In the genomic region with DNA sequence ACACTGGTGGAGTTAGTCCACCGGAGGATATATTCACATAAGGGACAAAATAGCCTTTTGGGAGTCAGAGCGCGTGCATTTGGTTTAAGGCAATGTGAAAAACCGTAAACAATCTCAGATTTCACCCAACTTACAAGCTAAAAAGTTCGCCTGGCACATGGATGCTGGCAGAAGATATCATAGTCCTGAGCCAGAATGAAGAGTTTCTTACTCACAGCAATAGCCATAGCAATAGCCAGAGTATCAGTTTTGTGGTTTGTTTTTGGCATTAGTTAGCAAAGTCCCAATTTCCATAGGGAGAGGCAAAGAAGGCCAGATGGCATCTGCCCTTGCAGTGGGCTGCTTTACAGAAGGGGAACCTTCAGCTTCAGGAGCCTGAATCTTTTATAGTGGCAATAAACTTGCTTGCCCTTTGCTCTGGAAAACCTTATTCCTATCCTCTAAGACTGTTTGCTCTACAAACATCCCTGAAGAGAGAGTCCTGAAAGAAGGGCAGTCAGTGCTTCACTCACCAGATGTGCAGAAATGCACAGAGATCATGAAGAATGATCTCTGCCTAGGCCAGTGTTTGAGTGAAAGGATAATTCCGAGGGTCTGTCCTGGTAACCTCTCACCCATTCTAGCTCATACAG, we compare ENCODE assay signal across 26 cellular contexts. TPM values are rescaled to one million over a fixed set of nuclear protein-coding genes. Genes with fewer than 3 reads are reported as not detected.
A peak's percentile ranks its signal among the peaks of the same experiment; 100 is the strongest.
DNase-seq lines count a peak whose midpoint lies in the region; ATAC-seq and TF ChIP-seq lines count a peak whose summit lies in the region.
"Had no signal": no experiment of that assay in that cellular context is flagged by ENCODE, and none has a peak within 500 bp of the region (broad histone marks: within the 10 kb centered on the region; RNA-seq: fewer than 3 reads in every experiment).

No MANE protein-coding gene starts in this region.

- H3K4me1 ChIP-seq in osteoblast (ENCODE audit: insufficient read depth, low read length), result peaks cover 8% of the 10 kb centered on the region
- H3K4me1 ChIP-seq in thyroid gland, result no peaks in the 10 kb centered on the region

- no peaks in the 10 kb centered on the region for H3K9me3 ChIP-seq in osteoblast (ENCODE audit: low read depth, low read length)
- H3K9me3 ChIP-seq in thyroid gland, result no peaks in the 10 kb centered on the region
- H3K9me3 ChIP-seq: BLaER1 treated with 17β-estradiol and CSF1 and Interleukin-3, amounts not matched to agents 10 nM and 100 nM; gastrocnemius medialis; prostate gland had no signal

- DNase-seq in NCI-H69 (lab: John Stamatoyannopoulos, UW) (peak; percentile 31), fibroblast of the aortic adventitia (ENCODE audit: low read depth) (peak; percentile 44), osteoblast (ENCODE audit: insufficient read length, low spot score, missing footprints) (peak; percentile 3), thyroid gland (no peak), superior temporal gyrus (ENCODE audit: extremely low spot score) (no peak), foreskin melanocyte (no peak)
- DNase-seq: ACHN; activated CD4-positive, alpha-beta T cell treated with anti-CD3 and anti-CD28 coated beads, Interleukin-2, amount 50 U/mL, for 1 hour; activated CD8-positive, alpha-beta memory T cell treated with anti-CD3 and anti-CD28 coated beads, Interleukin-2, amount 10 ng/mL, durations not matched to agents 7 days and 5 days; gastrocnemius medialis; hypothalamus; left ventricle myocardium superior; midbrain; NCI-H1092 treated with DMSO at 0.1 percent for 48 hours; NCI-H2029 treated with DMSO at 0.1 percent for 48 hours; NCI-H2227 treated with DMSO at 0.1 percent for 48 hours; NCI-H774; stimulated activated CD4-positive, alpha-beta T cell treated with anti-CD3 and anti-CD28 coated beads, Interleukin-2, amount 100 ng/mL, for 24 hours; substantia nigra; WERI-Rb-1 had no signal

- 84 to 91% methylated on average over 6 of the region's 6 CpGs for WGBS in thyroid gland, 2 donors

- no peak for TF ChIP-seq POLR2A in thyroid gland (IDR thresholded peaks at IDR 0.05)

- TF ChIP-seq CTCF in C4-2B (conservative IDR thresholded peaks at IDR 0.05), result no peak
- no peak for TF ChIP-seq CTCF in fibroblast of the aortic adventitia (IDR thresholded peaks at IDR 0.05; ENCODE audit: insufficient read depth, low read length)
- no peak for TF ChIP-seq CTCF in osteoblast (IDR thresholded peaks at IDR 0.05; ENCODE audit: extremely low read depth, low read depth, low read length)
- TF ChIP-seq CTCF in thyroid gland (IDR thresholded peaks at IDR 0.05), result no peak

- peak overlapping the region; percentile 31 for H3K4me2 ChIP-seq in osteoblast (ENCODE audit: insufficient read depth, low read length)
- H3K4me2 ChIP-seq: BLaER1 treated with 17β-estradiol and CSF1 and Interleukin-3, amounts not matched to agents 10 nM and 100 nM had no signal

- H3K36me3 ChIP-seq in osteoblast (ENCODE audit: insufficient read depth, low read length) (peaks cover 6% of the 10 kb centered on the region), thyroid gland (no peaks in the 10 kb centered on the region)
- H3K36me3 ChIP-seq: gastrocnemius medialis, prostate gland, WERI-Rb-1 had no signal

- peaks cover 4% of the 10 kb centered on the region for H4K20me1 ChIP-seq in osteoblast (ENCODE audit: insufficient read depth, low read length)

- peak overlapping the region; percentile 16; the same call in 1 of the 2 replicates for H3K27ac ChIP-seq in C4-2B
- peak overlapping the region; percentile 54 for H3K27ac ChIP-seq in osteoblast (ENCODE audit: low read depth, low read length)
- no peak overlapping the region for H3K27ac ChIP-seq in thyroid gland
- H3K27ac ChIP-seq: BLaER1 treated with 17β-estradiol and CSF1 and Interleukin-3, amounts not matched to agents 10 nM and 100 nM; gastrocnemius medialis; skin epidermis; WERI-Rb-1 had no signal

- no peaks in the 10 kb centered on the region for H3K79me2 ChIP-seq in osteoblast (ENCODE audit: insufficient read depth, low read length)

- no peak for ATAC-seq in GM18870 (IDR thresholded peaks at IDR 0.05; ENCODE audit: unreplicated experiment)
- ATAC-seq: activated CD8-positive, alpha-beta memory T cell treated with anti-CD3 and anti-CD28 coated beads, Interleukin-2, amount 10 ng/mL, durations not matched to agents 7 days and 5 days; left ventricle myocardium superior; SK-N-SH treated with all-trans-retinoic acid at 6 μM for 48 hours had no signal

- H2AFZ ChIP-seq in osteoblast (ENCODE audit: low read length), result no peak overlapping the region

- H3K27me3 ChIP-seq in osteoblast (ENCODE audit: insufficient read depth, low read length) (no peaks in the 10 kb centered on the region), thyroid gland (no peaks in the 10 kb centered on the region)
- H3K27me3 ChIP-seq: BLaER1 treated with 17β-estradiol and CSF1 and Interleukin-3, amounts not matched to agents 10 nM and 100 nM; gastrocnemius medialis had no signal

- intact Hi-C loops in thyroid gland (cut with DNase I), result no loop called here

- H3K4me3 ChIP-seq in fibroblast of the aortic adventitia (ENCODE audit: low read depth, low read length) (no peak overlapping the region), osteoblast (ENCODE audit: insufficient read depth, low read length) (no peak overlapping the region), thyroid gland (replicated peaks in 1 of 3) (no peak overlapping the region)
- H3K4me3 ChIP-seq: BLaER1 treated with 17β-estradiol and CSF1 and Interleukin-3, amounts not matched to agents 10 nM and 100 nM; gastrocnemius medialis; prostate gland; skin epidermis had no signal

RNA-seq across cellular contexts. Expression of a gene that starts 28.7 kb away (rescaled TPM):
- total RNA-seq in fibroblast of the aortic adventitia (ENCODE audit: low replicate concordance) (17.0 and 36.1 TPM in 2 replicates), osteoblast (15.6 and 21.4 TPM in 2 replicates), thyroid gland (10 to 100 TPM; 30.6 to 43.9 (median 36.9) TPM)

Comparison
In these comparisons a context has a peak if more than half of its experiments do, and no peak if none do; other contexts are left out.
1. H3K27ac ChIP-seq: peak in C4-2B (single experiment) and osteoblast (single experiment); none in thyroid gland (0 of 3).
2. DNase-seq: peak in NCI-H69 (single experiment), fibroblast of the aortic adventitia (single experiment) and osteoblast (single experiment); none in thyroid gland (0 of 2), superior temporal gyrus (single experiment) and foreskin melanocyte (single experiment).